ENCODE assay signal across 26 cellular contexts in genomic region chr10:129609551-129609950, GRCh38.
"Had no signal": no experiment of that assay in that cellular context is flagged by ENCODE, and none has a peak within 500 bp of the region (broad histone marks: within the 10 kb centered on the region; RNA-seq: fewer than 3 reads in every experiment).

No MANE protein-coding gene starts in this region.

- H3K9me3 ChIP-seq: heart left ventricle had no signal

- H3K27ac ChIP-seq: brain microvascular endothelial cell, epithelial cell of prostate, heart left ventricle, WERI-Rb-1 had no signal

- H3K27me3 ChIP-seq: brain microvascular endothelial cell, heart left ventricle had no signal

- H3K36me3 ChIP-seq: brain microvascular endothelial cell, heart left ventricle, WERI-Rb-1 had no signal

- ATAC-seq: activated CD4-positive, CD25-positive, alpha-beta regulatory T cell treated with anti-CD3 and anti-CD28 coated beads, Interleukin-2, amount 50 U/mL, for 24 hours; activated CD8-positive, alpha-beta T cell treated with anti-CD3 and anti-CD28 coated beads for 36 hours; activated T-cell treated with anti-CD3 and anti-CD28 coated beads, Interleukin-2, amount 50 U/mL, for 4 hours; activated T-helper 17 cell treated with anti-CD3 and anti-CD28 coated beads, Interleukin-2, amount 50 U/mL, for 72 hours; effector memory CD8-positive, alpha-beta T cell; esophagus mucosa; heart left ventricle; T-cell had no signal

- H3K4me3 ChIP-seq: heart left ventricle had no signal

- DNase-seq: activated B cell treated with CpG ODN at 0.5 μM for 24 hours; activated CD4-positive, alpha-beta T cell treated with anti-CD3 and anti-CD28 coated beads for 48 hours; activated CD4-positive, alpha-beta T cell treated with anti-CD3 and anti-CD28 coated beads, Interleukin-2, amount 50 U/mL, for 1 hour; activated CD4-positive, alpha-beta T cell treated with anti-CD3 and anti-CD28 coated beads, Interleukin-2, amount 50 U/mL, for 48 hours; activated CD8-positive, alpha-beta memory T cell treated with anti-CD3 and anti-CD28 coated beads for 24 hours; activated CD8-positive, alpha-beta T cell treated with anti-CD3 and anti-CD28 coated beads for 36 hours; activated effector memory CD4-positive, alpha-beta T cell treated with Interleukin-2 at 50 U/mL for 16 hours; activated gamma-delta T cell treated with Interleukin-2 at 50 U/mL for 16 hours; activated naive CD4-positive, alpha-beta T cell treated with anti-CD3 and anti-CD28 coated beads, Interleukin-2, amount 50 U/mL, for 16 hours; activated naive CD4-positive, alpha-beta T cell treated with Interleukin-2 at 50 U/mL for 16 hours; activated T-cell treated with anti-CD3 and anti-CD28 coated beads, Interleukin-2, amount 50 U/mL, for 4 hours; amniotic stem cell; brain microvascular endothelial cell; cortex of kidney; dermis blood vessel endothelial cell; effector CD4-positive, alpha-beta T cell; effector memory CD8-positive, alpha-beta T cell; foreskin fibroblast; heart left ventricle; T-cell; T1000; WERI-Rb-1 had no signal
